Comparison of ENCODE assay signal across 8 cellular contexts in genomic region chr21:39183272-39184049, GRCh38. TPM values are rescaled to one million over a fixed set of nuclear protein-coding genes. Genes with fewer than 3 reads are reported as not detected.
A peak's percentile ranks its signal among the peaks of the same experiment; 100 is the strongest.
DNase-seq lines count a peak whose midpoint lies in the region; ATAC-seq and TF ChIP-seq lines count a peak whose summit lies in the region.

PSMG1 (minus strand) TSS chr21:39183451; CDS start chr21:39183385, 66 bp downstream.

- no peak for TF ChIP-seq CTCF in coronary artery (IDR thresholded peaks at IDR 0.05)

- peaks cover 28% of the 10 kb centered on the region for H3K36me3 Mint-ChIP-seq in activated CD4-positive, alpha-beta T cell treated with anti-CD3 and anti-CD28 coated beads, Interleukin-2, amount 10 ng/mL, durations not matched to agents 7 days and 5 days (ENCODE audit: low read depth)

- H3K27me3 Mint-ChIP-seq in activated CD4-positive, alpha-beta T cell treated with anti-CD3 and anti-CD28 coated beads, Interleukin-2, amount 10 ng/mL, durations not matched to agents 7 days and 5 days, result no peaks in the 10 kb centered on the region

- H3K4me3 Mint-ChIP-seq in activated CD4-positive, alpha-beta T cell treated with anti-CD3 and anti-CD28 coated beads, Interleukin-2, amount 10 ng/mL, durations not matched to agents 7 days and 5 days, result peak within 1 kb of the TSS; percentile 98

- DNase-seq in C1 segment of cervical spinal cord (lab: John Stamatoyannopoulos, UW) (peak; percentile 39 to 91 (median 83)), NCI-H69 (lab: John Stamatoyannopoulos, UW) (peak; percentile 98), coronary artery (ENCODE audit: low spot score) (peak; percentile 95)
- DNase-seq in activated CD4-positive, alpha-beta T cell treated with anti-CD3 and anti-CD28 coated beads, Interleukin-2, amount 10 ng/mL, durations not matched to agents 7 days and 5 days, result peak; percentile 92
- DNase-seq in stimulated activated CD4-positive, alpha-beta T cell treated with anti-CD3 and anti-CD28 coated beads, Interleukin-1b, Interleukin-23, amount 100 ng/mL, for 24 hours (ENCODE audit: low read depth in 4 of 4, low spot score in 1 of 4), result peak; percentile 86 to 96 (median 92)

- no peaks in the 10 kb centered on the region for H3K27me3 ChIP-seq in layer of hippocampus (ENCODE audit: control insufficient read depth, insufficient read depth, low read length)

- H3K27ac ChIP-seq in coronary artery (peak within 1 kb of the TSS; percentile 87 to 94), layer of hippocampus (ENCODE audit: low read depth, low read length) (peak within 1 kb of the TSS; percentile 92)

- H3K4me3 ChIP-seq in coronary artery, result peak within 1 kb of the TSS; percentile 97

- H3K9me3 Mint-ChIP-seq in activated CD4-positive, alpha-beta T cell treated with anti-CD3 and anti-CD28 coated beads, Interleukin-2, amount 10 ng/mL, durations not matched to agents 7 days and 5 days, result no peaks in the 10 kb centered on the region

- CTCF ChIA-PET in activated CD4-positive, alpha-beta T cell treated with anti-CD3 and anti-CD28 coated beads, Interleukin-2, amount 10 ng/mL, durations not matched to agents 7 days and 5 days (lab: Charles Lee), result interaction anchor here (0.6 to 2.2 kb wide), 6 partner anchors 9 to 400 kb away, joined by 3 to 5 read pairs (median 3); no protein-coding TSS in a partner anchor

- POLR2A ChIA-PET in activated CD4-positive, alpha-beta T cell treated with anti-CD3 and anti-CD28 coated beads, Interleukin-2, amount 10 ng/mL, durations not matched to agents 7 days and 5 days (lab: Charles Lee), result interaction anchor here (0.6 to 0.9 kb wide), 3 partner anchors 8 to 205 kb away, joined by 3 read pairs; no protein-coding TSS in a partner anchor

- ATAC-seq in GM19372 (IDR thresholded peaks at IDR 0.05; ENCODE audit: low read depth, unreplicated experiment) (peak; percentile 84), HG03521 (IDR thresholded peaks at IDR 0.05; ENCODE audit: unreplicated experiment) (peak; percentile 88)

- H3K27ac Mint-ChIP-seq in activated CD4-positive, alpha-beta T cell treated with anti-CD3 and anti-CD28 coated beads, Interleukin-2, amount 10 ng/mL, durations not matched to agents 7 days and 5 days, result peak within 1 kb of the TSS; percentile 97

- peaks cover 54% of the 10 kb centered on the region for H3K4me1 Mint-ChIP-seq in activated CD4-positive, alpha-beta T cell treated with anti-CD3 and anti-CD28 coated beads, Interleukin-2, amount 10 ng/mL, durations not matched to agents 7 days and 5 days

RNA-seq across cellular contexts. Expression of gene PSMG1, which starts in this region (rescaled TPM):
- total RNA-seq in activated CD4-positive, alpha-beta T cell treated with anti-CD3 and anti-CD28 coated beads, Interleukin-2, amount 10 ng/mL, durations not matched to agents 7 days and 5 days, result 10 to 100 TPM; 66.8 to 84.3 TPM

Comparison
In these comparisons a context has a peak if more than half of its experiments do, and no peak if none do; other contexts are left out.
1. Peak in every context shown above with its lines: DNase-seq, ATAC-seq, H3K4me3 ChIP-seq and H3K27ac ChIP-seq.